9 cellular contexts compared by ENCODE assay signal in genomic region chr12:25054783-25055144, GRCh38.
DNase-seq lines count a peak whose midpoint lies in the region; ATAC-seq and TF ChIP-seq lines count a peak whose summit lies in the region.
"Had no signal": no experiment of that assay in that cellular context is flagged by ENCODE, and none has a peak within 500 bp of the region (broad histone marks: within the 10 kb centered on the region; RNA-seq: fewer than 3 reads in every experiment).

No MANE protein-coding gene starts in this region.

- no peaks in the 10 kb centered on the region for H3K9me3 ChIP-seq in CD4-positive, alpha-beta memory T cell (ENCODE audit: control insufficient read depth in 1 of 2, low read length in 2 of 2)
- no peaks in the 10 kb centered on the region for H3K9me3 ChIP-seq in OCI-LY7 (ENCODE audit: low read length)

- no peaks in the 10 kb centered on the region for H3K9me2 ChIP-seq in OCI-LY7 (ENCODE audit: insufficient read depth, low read length)

- H3K4me3 Mint-ChIP-seq in CD4-positive, alpha-beta memory T cell: peak overlapping the region; percentile 74 to 93 (median 84)
- peak overlapping the region; percentile 77 for H3K4me3 Mint-ChIP-seq in activated naive CD4-positive, alpha-beta T cell treated with anti-CD3 and anti-CD28 coated beads for 36 hours
- no peak overlapping the region for H3K4me3 Mint-ChIP-seq in osteocyte (ENCODE audit: unreplicated experiment)

- POLR2A ChIA-PET in CD4-positive, alpha-beta memory T cell (lab: Charles Lee; ENCODE audit: partially characterized antibody): no interaction called here
- POLR2A ChIA-PET in OCI-LY7 (lab: Charles Lee): interaction anchor here (7.2 to 13.9 kb wide), 4 partner anchors 30 to 57 kb away, joined by 34 to 911 read pairs (median 329); no protein-coding TSS in a partner anchor

- H3K4me3 ChIP-seq in CD4-positive, alpha-beta memory T cell (ENCODE audit: low read length in 2 of 2): peak overlapping the region; percentile 35 to 45
- peak overlapping the region; percentile 90 for H3K4me3 ChIP-seq in OCI-LY7 (ENCODE audit: low read depth, low read length, poor library complexity, severe bottlenecking)

- H2AFZ ChIP-seq in OCI-LY7 (ENCODE audit: low read length): no peak overlapping the region

- peaks cover 16% of the 10 kb centered on the region for H4K20me1 ChIP-seq in OCI-LY7 (ENCODE audit: insufficient read depth, low read length)

- peak overlapping the region; percentile 41 for H3K27ac ChIP-seq in CD4-positive, alpha-beta memory T cell (ENCODE audit: low read depth, low read length)
- peak overlapping the region; percentile 94 for H3K27ac ChIP-seq in OCI-LY7 (ENCODE audit: low read depth, low read length, poor library complexity, severe bottlenecking)

- peak in 4 of 5 donors; percentile 14 to 67 (median 24) for DNase-seq in CD4-positive, alpha-beta memory T cell
- DNase-seq in OCI-LY7 (ENCODE audit: low spot score) (peak; percentile 64), osteocyte (ENCODE audit: extremely low spot score, unreplicated experiment) (no peak), SKM-1 (lab: John Stamatoyannopoulos, UW; ENCODE audit: unreplicated experiment) (no peak), posterior vena cava (ENCODE audit: low spot score) (no peak)
- DNase-seq in activated naive CD4-positive, alpha-beta T cell treated with anti-CD3 and anti-CD28 coated beads for 36 hours: peak; percentile 85
- DNase-seq: NCI-H187 treated with DMSO at 0.1 percent for 48 hours had no signal

- no peaks in the 10 kb centered on the region for H3K27me3 ChIP-seq in CD4-positive, alpha-beta memory T cell (ENCODE audit: insufficient read depth, low read length)

- H3K27ac Mint-ChIP-seq in CD4-positive, alpha-beta memory T cell: peak overlapping the region; percentile 38 to 93 (median 83)
- peak overlapping the region; percentile 89 for H3K27ac Mint-ChIP-seq in activated naive CD4-positive, alpha-beta T cell treated with anti-CD3 and anti-CD28 coated beads for 36 hours
- peak overlapping the region; percentile 11 for H3K27ac Mint-ChIP-seq in osteocyte (ENCODE audit: unreplicated experiment)

- peaks cover 3 to 12% of the 10 kb centered on the region in 2 donors for H3K36me3 Mint-ChIP-seq in CD4-positive, alpha-beta memory T cell
- peaks cover 3% of the 10 kb centered on the region for H3K36me3 Mint-ChIP-seq in activated naive CD4-positive, alpha-beta T cell treated with anti-CD3 and anti-CD28 coated beads for 36 hours (ENCODE audit: low read depth)
- no peaks in the 10 kb centered on the region for H3K36me3 Mint-ChIP-seq in osteocyte (ENCODE audit: unreplicated experiment)

- H3K4me1 ChIP-seq in CD4-positive, alpha-beta memory T cell (ENCODE audit: insufficient read depth, low read length): peaks cover 60% of the 10 kb centered on the region
- H3K4me1 ChIP-seq in OCI-LY7 (ENCODE audit: insufficient read depth, low read length, poor library complexity, severe bottlenecking): peaks cover 44% of the 10 kb centered on the region

- no peak for ATAC-seq in HG03280 (IDR thresholded peaks at IDR 0.05; ENCODE audit: unreplicated experiment)
- ATAC-seq in HG03097 (IDR thresholded peaks at IDR 0.05; ENCODE audit: low FRiP score, unreplicated experiment): no peak

- no peaks in the 10 kb centered on the region for H3K27me3 Mint-ChIP-seq in CD4-positive, alpha-beta memory T cell
- H3K27me3 Mint-ChIP-seq in activated naive CD4-positive, alpha-beta T cell treated with anti-CD3 and anti-CD28 coated beads for 36 hours (ENCODE audit: low read depth): no peaks in the 10 kb centered on the region
- H3K27me3 Mint-ChIP-seq in osteocyte (ENCODE audit: unreplicated experiment): peaks cover 2% of the 10 kb centered on the region

- CTCF ChIA-PET in CD4-positive, alpha-beta memory T cell (lab: Charles Lee; ENCODE audit: partially characterized antibody): no interaction called here
- CTCF ChIA-PET in OCI-LY7 (lab: Charles Lee; ENCODE audit: unreplicated experiment): interaction anchor here (2.8 kb wide), 1 partner anchor 57 kb away, joined by 12 read pairs; no protein-coding TSS in a partner anchor
- CTCF ChIA-PET in activated naive CD4-positive, alpha-beta T cell treated with anti-CD3 and anti-CD28 coated beads for 36 hours (lab: Charles Lee): no interaction called here

- H3K36me3 ChIP-seq in CD4-positive, alpha-beta memory T cell (ENCODE audit: insufficient read depth, low read length): no peaks in the 10 kb centered on the region
- peaks cover 71% of the 10 kb centered on the region for H3K36me3 ChIP-seq in OCI-LY7 (ENCODE audit: insufficient read depth, low read length)

- TF ChIP-seq CTCF in OCI-LY7 (conservative IDR thresholded peaks at IDR 0.05; ENCODE audit: low read length) (no peak), osteocyte (IDR thresholded peaks at IDR 0.05) (no peak)

- intact Hi-C loops in CD4-positive, alpha-beta memory T cell (cut with micrococcal nuclease): loop anchor here (5.0 kb wide), 1 partner anchor 33 kb away; no protein-coding TSS in a partner anchor
- intact Hi-C loops in OCI-LY7 (cut with micrococcal nuclease; ENCODE audit: unreplicated experiment): loop anchor here (5.0 kb wide), 1 partner anchor 107 kb away; the partner anchor contains the start of gene BCAT1
- intact Hi-C loops in activated naive CD4-positive, alpha-beta T cell treated with anti-CD3 and anti-CD28 coated beads for 36 hours (cut with micrococcal nuclease): loop anchor here (2.0 to 5.0 kb wide), 4 partner anchors 64 to 1693 kb away; partner anchors contain the start of gene RASSF8
- intact Hi-C loops in posterior vena cava (cut with DNase I): no loop called here

- H3K4me2 ChIP-seq in OCI-LY7 (ENCODE audit: low read length): peak overlapping the region; percentile 81

- no TSS peak for BruUV-seq in OCI-LY7 (replicated peaks; lab: Mats Ljungman, UMichigan)

- H3K4me1 Mint-ChIP-seq in CD4-positive, alpha-beta memory T cell: peaks cover 42 to 71% (median 54%) of the 10 kb centered on the region in 4 donors
- peaks cover 50% of the 10 kb centered on the region for H3K4me1 Mint-ChIP-seq in activated naive CD4-positive, alpha-beta T cell treated with anti-CD3 and anti-CD28 coated beads for 36 hours (ENCODE audit: low read depth)
- peaks cover 14% of the 10 kb centered on the region for H3K4me1 Mint-ChIP-seq in osteocyte (ENCODE audit: unreplicated experiment)

- no peaks in the 10 kb centered on the region for H3K9me3 Mint-ChIP-seq in CD4-positive, alpha-beta memory T cell
- H3K9me3 Mint-ChIP-seq in activated naive CD4-positive, alpha-beta T cell treated with anti-CD3 and anti-CD28 coated beads for 36 hours: no peaks in the 10 kb centered on the region
- H3K9me3 Mint-ChIP-seq in osteocyte (ENCODE audit: unreplicated experiment): no peaks in the 10 kb centered on the region

- peaks cover 90% of the 10 kb centered on the region for H3K79me2 ChIP-seq in OCI-LY7 (ENCODE audit: insufficient read depth, low read depth, low read length)

Comparison
In these comparisons a context has a peak if more than half of its experiments do, and no peak if none do; other contexts are left out.
1. DNase-seq: peak in CD4-positive, alpha-beta memory T cell (4 of 5), OCI-LY7 (single experiment) and activated naive CD4-positive, alpha-beta T cell treated with anti-CD3 and anti-CD28 coated beads for 36 hours (single experiment); none in osteocyte (single experiment), SKM-1 (single experiment) and posterior vena cava (single experiment).
2. H3K27ac Mint-ChIP-seq: peak in every context shown above with its lines; median percentile 89 in activated naive CD4-positive, alpha-beta T cell treated with anti-CD3 and anti-CD28 coated beads for 36 hours; 83 in CD4-positive, alpha-beta memory T cell; 11 in osteocyte.
3. intact Hi-C loops: an anchor here in CD4-positive, alpha-beta memory T cell (5.0 kb wide), OCI-LY7 (5.0 kb wide) and activated naive CD4-positive, alpha-beta T cell treated with anti-CD3 and anti-CD28 coated beads for 36 hours (2.0 to 5.0 kb wide); none called in posterior vena cava.